In genomic region chr14:76832503-76832988, GRCh38 we compare ENCODE assay signal across 29 cellular contexts. TPM values are rescaled to one million over a fixed set of nuclear protein-coding genes. Genes with fewer than 3 reads are reported as not detected.
DNase-seq lines count a peak whose midpoint lies in the region; ATAC-seq, FAIRE-seq and TF ChIP-seq lines count a peak whose summit lies in the region.
"Had no signal": no experiment of that assay in that cellular context is flagged by ENCODE, and none has a peak within 500 bp of the region (broad histone marks: within the 10 kb centered on the region; RNA-seq: fewer than 3 reads in every experiment).

No MANE protein-coding gene starts in this region.

- no peaks in the 10 kb centered on the region for H3K9me3 ChIP-seq in hepatocyte (ENCODE audit: low read depth)
- H3K9me3 ChIP-seq: MG63, thoracic aorta had no signal

- no peak overlapping the region for H3K4me2 ChIP-seq in hepatocyte
- H3K4me2 ChIP-seq: PC-9 had no signal

- H3K27ac ChIP-seq in hepatocyte, result peak overlapping the region; percentile 77
- H3K27ac ChIP-seq: PC-9, thoracic aorta had no signal

- H3K9me3 Mint-ChIP-seq in WTC11 (no peaks in the 10 kb centered on the region), neural crest cell (no peaks in the 10 kb centered on the region)
- H3K9me3 Mint-ChIP-seq: activated B cell treated with CpG ODN at 0.5 μM for 24 hours; activated naive CD4-positive, alpha-beta T cell treated with anti-CD3 and anti-CD28 coated beads, Interleukin-2, amount 50 U/mL, for 72 hours; activated T-cell treated with anti-CD3 and anti-CD28 coated beads, Interleukin-2, amount 50 U/mL, for 24 hours; CD8-positive, alpha-beta memory T cell; endodermal cell; natural killer cell had no signal

- H3K4me3 Mint-ChIP-seq in WTC11 (no peak overlapping the region), neural crest cell (peak overlapping the region; percentile 14)
- H3K4me3 Mint-ChIP-seq: activated B cell treated with CpG ODN at 0.5 μM for 24 hours; activated T-cell treated with anti-CD3 and anti-CD28 coated beads, Interleukin-2, amount 50 U/mL, for 24 hours; CD8-positive, alpha-beta memory T cell; endodermal cell; IgD-negative memory B cell; natural killer cell had no signal

- H3K27ac Mint-ChIP-seq in WTC11, result no peak overlapping the region
- no peak overlapping the region for H3K27ac Mint-ChIP-seq in neural crest cell (ENCODE audit: unreplicated experiment)
- H3K27ac Mint-ChIP-seq: activated B cell treated with CpG ODN at 0.5 μM for 24 hours; activated naive CD4-positive, alpha-beta T cell treated with anti-CD3 and anti-CD28 coated beads, Interleukin-2, amount 50 U/mL, for 72 hours; activated T-cell treated with anti-CD3 and anti-CD28 coated beads, Interleukin-2, amount 50 U/mL, for 24 hours; CD8-positive, alpha-beta memory T cell; endodermal cell; IgD-negative memory B cell; natural killer cell had no signal

- H3K79me2 ChIP-seq in hepatocyte, result no peaks in the 10 kb centered on the region

- H3K27me3 Mint-ChIP-seq in WTC11 (ENCODE audit: low read depth) (no peaks in the 10 kb centered on the region; the same call in 1 of the 2 replicates), neural crest cell (ENCODE audit: low read depth) (no peaks in the 10 kb centered on the region)

- no peaks in the 10 kb centered on the region for H3K9me2 ChIP-seq in hepatocyte (replicated peaks; ENCODE audit: insufficient read depth)

- H3K4me1 Mint-ChIP-seq in WTC11 (peaks cover 26% of the 10 kb centered on the region), neural crest cell (peaks cover 64% of the 10 kb centered on the region)
- H3K4me1 Mint-ChIP-seq: activated B cell treated with CpG ODN at 0.5 μM for 24 hours; CD8-positive, alpha-beta memory T cell; IgD-negative memory B cell; natural killer cell had no signal

- H4K20me1 ChIP-seq in hepatocyte (ENCODE audit: insufficient read depth, poor library complexity, severe bottlenecking), result no peaks in the 10 kb centered on the region

- CTCF ChIA-PET in WTC11 (lab: Charles Lee), result interaction anchor here (0.6 kb wide), 1 partner anchor 48 kb away, joined by 3 read pairs; no protein-coding TSS in a partner anchor

- FAIRE-seq in HTR-8/SVneo (lab: Jason Lieb, UNC), result peak; percentile 57
- FAIRE-seq: colon, GM12878, small intestine had no signal

- H3K4me1 ChIP-seq in hepatocyte (ENCODE audit: insufficient read depth), result no peaks in the 10 kb centered on the region

- DNase-seq in HTR-8/SVneo (ENCODE audit: insufficient read length, low spot score) (no peak), WTC11 (ENCODE audit: low spot score) (no peak), hepatocyte (ENCODE audit: low spot score) (peak; percentile 41), neural crest cell (ENCODE audit: low read depth, low spot score) (no peak), iPS-NIHi7 (ENCODE audit: extremely low spot score) (no peak), dermis blood vessel endothelial cell (no peak), NCI-H2227 (lab: John Stamatoyannopoulos, UW; ENCODE audit: unreplicated experiment) (no peak)
- DNase-seq: activated B cell treated with CpG ODN at 0.5 μM for 24 hours; activated T-cell treated with anti-CD3 and anti-CD28 coated beads, Interleukin-2, amount 50 U/mL, for 24 hours; CD8-positive, alpha-beta memory T cell; endodermal cell; GOT3; mammary epithelial cell; MG63; natural killer cell; NCI-H1694; NCI-H2227 treated with DMSO at 0.1 percent for 48 hours; PC-9; posterior cingulate gyrus; small intestine; stimulated activated naive CD4-positive, alpha-beta T cell had no signal

- POLR2A ChIA-PET in WTC11 (lab: Charles Lee), result no interaction called here

- no peak for ATAC-seq in WTC11
- ATAC-seq: activated naive CD4-positive, alpha-beta T cell treated with anti-CD3 and anti-CD28 coated beads, Interleukin-2, amount 50 U/mL, for 72 hours; GM12878; natural killer cell had no signal

- no peak overlapping the region for H2AFZ ChIP-seq in hepatocyte
- H2AFZ ChIP-seq: PC-9 had no signal

- H3K4me3 ChIP-seq in hepatocyte, result no peak overlapping the region
- H3K4me3 ChIP-seq: GM12878, MG63, PC-9, thoracic aorta had no signal

- WGBS in hepatocyte (ENCODE audit: low lambda C conversion rate, missing lambda C conversion rate), result 67% methylated on average over 1 of the region's 1 CpG

- H3K27me3 ChIP-seq in hepatocyte, result no peaks in the 10 kb centered on the region
- H3K27me3 ChIP-seq: MG63 had no signal

- TF ChIP-seq CTCF in WTC11 (IDR thresholded peaks at IDR 0.05) (no peak), hepatocyte (IDR thresholded peaks at IDR 0.05; ENCODE audit: poor library complexity) (no peak), neural crest cell (conservative IDR thresholded peaks at IDR 0.05) (no peak)

- H3K36me3 ChIP-seq in hepatocyte (replicated peaks; ENCODE audit: insufficient read depth, low read depth), result no peaks in the 10 kb centered on the region
- H3K36me3 ChIP-seq: MG63, thoracic aorta had no signal

- H3K36me3 Mint-ChIP-seq in WTC11 (no peaks in the 10 kb centered on the region), neural crest cell (ENCODE audit: low read depth) (no peaks in the 10 kb centered on the region)
- H3K36me3 Mint-ChIP-seq: activated naive CD4-positive, alpha-beta T cell treated with anti-CD3 and anti-CD28 coated beads, Interleukin-2, amount 50 U/mL, for 72 hours; CD8-positive, alpha-beta memory T cell; natural killer cell had no signal

TF ChIP-seq in WTC11, 78 proteins besides CTCF, POLR2A, EP300 and RAD21:
- TF ChIP-seq IRF1 (CRISPR knock-in tag; IDR thresholded peaks at IDR 0.05) (no peak), GABPB1 (CRISPR knock-in tag; IDR thresholded peaks at IDR 0.05) (peak; percentile 59)
TF ChIP-seq in WTC11: peak in this region for 1.

RNA-seq across cellular contexts. Expression of gene LRRC74A, which starts 6.3 kb away (rescaled TPM):
- total RNA-seq in WTC11 (2021), result not detected in 3 replicates
- total RNA-seq in hepatocyte, result not detected in 2 replicates
- polyA plus RNA-seq in hepatocyte, result not detected in 2 replicates
- not detected in 2 replicates for total RNA-seq in neural crest cell
- total RNA-seq in dermis blood vessel endothelial cell, result not detected in 2 replicates
- total RNA-seq: activated B cell treated with CpG ODN at 0.5 μM for 24 hours; activated naive CD4-positive, alpha-beta T cell treated with anti-CD3 and anti-CD28 coated beads, Interleukin-2, amount 50 U/mL, for 72 hours; CD8-positive, alpha-beta memory T cell; endodermal cell; fibroblast of lung; GM12878; mammary epithelial cell; natural killer cell; PC-9; SK-MEL-5; T-helper 2 cell treated with Interferon-gamma antibody and Interleukin-4, amounts not matched to agents 100 ng/mL and 5 ng/mL, for 36 hours; thoracic aorta had no signal
- polyA plus RNA-seq: CD8-positive, alpha-beta memory T cell; fibroblast of lung; GM12878; IgD-negative memory B cell; mammary epithelial cell; small intestine had no signal

RNA-seq across cellular contexts. Expression of gene ANGEL1, which starts 19.9 kb away (rescaled TPM):
- total RNA-seq in WTC11 (2021), result 25.7 to 29.7 TPM (median 25.8 TPM) in 3 replicates
- total RNA-seq in hepatocyte, result 15.3 and 18.7 TPM in 2 replicates
- 11.0 and 15.8 TPM in 2 replicates for polyA plus RNA-seq in hepatocyte
- total RNA-seq in neural crest cell, result 37.2 and 38.8 TPM in 2 replicates
- total RNA-seq in dermis blood vessel endothelial cell, result 9.4 and 10.4 TPM in 2 replicates
